ENCODE assay signal across 1 cellular context in genomic region chr5:72847989-72848473, GRCh38.
TF ChIP-seq lines count a peak whose summit lies in the region.

No MANE protein-coding gene starts in this region.

TF ChIP-seq in HepG2, 621 proteins besides CTCF, POLR2A, EP300 and RAD21 (continued from another document and continues in another):
- TF ChIP-seq GATAD2A (CRISPR knock-in tag; IDR thresholded peaks at IDR 0.05): peak; percentile 64
- TF ChIP-seq CREM (IDR thresholded peaks at IDR 0.05): peak; percentile 34; the same call in 1 of the 2 replicates
- TF ChIP-seq CREM (CRISPR knock-in tag; IDR thresholded peaks at IDR 0.05): no peak
- no peak for TF ChIP-seq GTF3A (CRISPR knock-in tag; conservative IDR thresholded peaks at IDR 0.05)
- peak; percentile 91 for TF ChIP-seq ATF3 (CRISPR knock-in tag; IDR thresholded peaks at IDR 0.05)
- TF ChIP-seq ZNF503 (CRISPR knock-in tag; IDR thresholded peaks at IDR 0.05): no peak
- 0 out of 2 replicates have a peak, but pooled peaks have one; percentile 79 for TF ChIP-seq ZNF234 (CRISPR knock-in tag; conservative IDR thresholded peaks at IDR 0.05)
- TF ChIP-seq WIZ (CRISPR knock-in tag; IDR thresholded peaks at IDR 0.05): no peak
- TF ChIP-seq ATF5 (CRISPR knock-in tag; IDR thresholded peaks at IDR 0.05; ENCODE audit: low read depth): no peak
- TF ChIP-seq KLF12 (CRISPR knock-in tag; IDR thresholded peaks at IDR 0.05; ENCODE audit: borderline replicate concordance): peak; percentile 57; the same call in 1 of the 2 replicates
- peak; percentile 90 for TF ChIP-seq NFAT5 (CRISPR knock-in tag; IDR thresholded peaks at IDR 0.05)
- peak; percentile 79 for TF ChIP-seq ZFP91 (CRISPR knock-in tag; IDR thresholded peaks at IDR 0.05; ENCODE audit: borderline replicate concordance)
- TF ChIP-seq PBX3 (CRISPR knock-in tag; IDR thresholded peaks at IDR 0.05; ENCODE audit: borderline replicate concordance): peak; percentile 24; the same call in 1 of the 2 replicates
- peak; percentile 69 for TF ChIP-seq HDAC2 (CRISPR knock-in tag; IDR thresholded peaks at IDR 0.05)
- no peak for TF ChIP-seq ZFYVE20 (CRISPR knock-in tag; IDR thresholded peaks at IDR 0.05; ENCODE audit: borderline replicate concordance, low read depth)
- peak; percentile 35 for TF ChIP-seq GATAD1 (CRISPR knock-in tag; IDR thresholded peaks at IDR 0.05)
- TF ChIP-seq ZMAT3 (CRISPR knock-in tag; conservative IDR thresholded peaks at IDR 0.05): 0 out of 2 replicates have a peak, but pooled peaks have one; percentile 32
- peak; percentile 83 for TF ChIP-seq DMAP1 (CRISPR knock-in tag; IDR thresholded peaks at IDR 0.05)
- peak; percentile 70; the same call in 1 of the 2 replicates for TF ChIP-seq HOXD1 (CRISPR knock-in tag; IDR thresholded peaks at IDR 0.05)
- peak; percentile 38; the same call in 1 of the 2 replicates for TF ChIP-seq ELF1 (CRISPR knock-in tag; IDR thresholded peaks at IDR 0.05)
- TF ChIP-seq ARNT2 (CRISPR knock-in tag; IDR thresholded peaks at IDR 0.05; ENCODE audit: low read depth): no peak
- TF ChIP-seq ZNF251 (CRISPR knock-in tag; IDR thresholded peaks at IDR 0.05): no peak
- peak; percentile 80; the same call in 1 of the 2 replicates for TF ChIP-seq ZSCAN9 (CRISPR knock-in tag; IDR thresholded peaks at IDR 0.05; ENCODE audit: borderline replicate concordance)
- TF ChIP-seq ZFP1 (CRISPR knock-in tag; IDR thresholded peaks at IDR 0.05): no peak
- TF ChIP-seq DZIP1 (CRISPR knock-in tag; IDR thresholded peaks at IDR 0.05): no peak
- TF ChIP-seq ZNF274 (CRISPR knock-in tag; IDR thresholded peaks at IDR 0.05): peak; percentile 88; the same call in 1 of the 2 replicates
- peak; percentile 51; the same call in 1 of the 2 replicates for TF ChIP-seq ATF7-NPFF (CRISPR knock-in tag; IDR thresholded peaks at IDR 0.05; ENCODE audit: low read depth)
- peak; percentile 55 for TF ChIP-seq MED1 (CRISPR knock-in tag; IDR thresholded peaks at IDR 0.05)
- no peak for TF ChIP-seq ZBTB42 (CRISPR knock-in tag; IDR thresholded peaks at IDR 0.05)
- TF ChIP-seq ZHX2 (IDR thresholded peaks at IDR 0.05; ENCODE audit: low read depth): no peak
- peak; percentile 66; the same call in 1 of the 2 replicates for TF ChIP-seq ZHX2 (CRISPR knock-in tag; IDR thresholded peaks at IDR 0.05; ENCODE audit: borderline replicate concordance)
- TF ChIP-seq ZNF280D (CRISPR knock-in tag; IDR thresholded peaks at IDR 0.05): no peak
- TF ChIP-seq ZFP37 (CRISPR knock-in tag; IDR thresholded peaks at IDR 0.05; ENCODE audit: borderline replicate concordance): peak; percentile 78; the same call in 1 of the 2 replicates
- no peak for TF ChIP-seq ZNF569 (CRISPR knock-in tag; IDR thresholded peaks at IDR 0.05; ENCODE audit: borderline replicate concordance)
- peak; percentile 73 for TF ChIP-seq ZSCAN21 (CRISPR knock-in tag; IDR thresholded peaks at IDR 0.05; ENCODE audit: borderline replicate concordance)
